ENCODE assay signal across 9 cellular contexts in genomic region chrX:74537011-74537390, GRCh38.
DNase-seq lines count a peak whose midpoint lies in the region; ATAC-seq and TF ChIP-seq lines count a peak whose summit lies in the region.
"Had no signal": no experiment of that assay in that cellular context is flagged by ENCODE, and none has a peak within 500 bp of the region (broad histone marks: within the 10 kb centered on the region; RNA-seq: fewer than 3 reads in every experiment).

No MANE protein-coding gene starts in this region.

- H3K79me2 ChIP-seq in fibroblast of lung (ENCODE audit: control insufficient read depth, insufficient read depth, low read length), result no peaks in the 10 kb centered on the region
- no peaks in the 10 kb centered on the region for H3K79me2 ChIP-seq in parathyroid adenoma

- H3K27me3 ChIP-seq in SJCRH30 (no peaks in the 10 kb centered on the region), fibroblast of lung (ENCODE audit: control insufficient read depth, insufficient read depth, low read length) (no peaks in the 10 kb centered on the region), parathyroid adenoma (ENCODE audit: control insufficient read depth, insufficient read depth, low read length) (no peaks in the 10 kb centered on the region)

- TF ChIP-seq CTCF in fibroblast of lung (conservative IDR thresholded peaks at IDR 0.05 in 1 of 2, IDR thresholded peaks at IDR 0.05 in 1 of 2; ENCODE audit: low read depth in 1 of 2, low read length in 2 of 2), result no peak
- TF ChIP-seq CTCF in parathyroid adenoma (IDR thresholded peaks at IDR 0.05), result no peak

- H3K27ac ChIP-seq in SJCRH30, result peak overlapping the region; percentile 99
- H3K27ac ChIP-seq in fibroblast of lung (ENCODE audit: insufficient read depth, low read length), result peak overlapping the region; percentile 59
- H3K27ac ChIP-seq in parathyroid adenoma, result peak overlapping the region; percentile 92
- H3K27ac ChIP-seq: HL-60 had no signal

- H3K4me3 ChIP-seq in SJCRH30 (peak overlapping the region; percentile 63), fibroblast of lung (replicated peaks in 1 of 4; ENCODE audit: control extremely low read depth in 1 of 4, insufficient read depth in 1 of 4, low read depth in 3 of 4, low read length in 4 of 4) (peak overlapping the region in 3 of 4 experiments; percentile 23 to 56 (median 40)), parathyroid adenoma (ENCODE audit: low read depth, low read length) (peak overlapping the region; percentile 60)

- H3K4me1 ChIP-seq in SJCRH30, result peaks cover 17% of the 10 kb centered on the region
- H3K4me1 ChIP-seq in fibroblast of lung (ENCODE audit: control insufficient read depth, extremely low read depth, insufficient read depth, low read length), result peaks cover 3% of the 10 kb centered on the region
- peaks cover 3% of the 10 kb centered on the region for H3K4me1 ChIP-seq in parathyroid adenoma

- peak overlapping the region; percentile 37 for H2AFZ ChIP-seq in fibroblast of lung (ENCODE audit: low read length)
- H2AFZ ChIP-seq in parathyroid adenoma, result peak overlapping the region; percentile 93

- H3K4me2 ChIP-seq in fibroblast of lung (ENCODE audit: extremely low read depth, insufficient read depth, low read length), result peak overlapping the region; percentile 32
- peak overlapping the region; percentile 75 for H3K4me2 ChIP-seq in parathyroid adenoma (ENCODE audit: low read length)

- ATAC-seq in GM19324 (IDR thresholded peaks at IDR 0.05; ENCODE audit: low FRiP score, unreplicated experiment), result no peak
- no peak for ATAC-seq in HG03354 (IDR thresholded peaks at IDR 0.05; ENCODE audit: poor library complexity, severe bottlenecking, unreplicated experiment)
- ATAC-seq in HG03469 (IDR thresholded peaks at IDR 0.05; ENCODE audit: unreplicated experiment), result no peak

- no peaks in the 10 kb centered on the region for H3K9me3 ChIP-seq in SJCRH30 (replicated peaks)
- no peaks in the 10 kb centered on the region for H3K9me3 ChIP-seq in fibroblast of lung (ENCODE audit: control insufficient read depth, insufficient read depth, low read depth, low read length)
- no peaks in the 10 kb centered on the region for H3K9me3 ChIP-seq in parathyroid adenoma (ENCODE audit: control insufficient read depth, low read length)

- peak; percentile 54 for DNase-seq in EL
- DNase-seq in SJCRH30, result peak; percentile 74 to 83
- peak; percentile 38 to 47 for DNase-seq in fibroblast of lung (ENCODE audit: low read depth in 2 of 2)
- DNase-seq in DMS153 treated with DMSO at 0.1 percent for 48 hours (lab: John Stamatoyannopoulos, UW; ENCODE audit: unreplicated experiment), result no peak

- H3K36me3 ChIP-seq in SJCRH30, result no peaks in the 10 kb centered on the region
- H3K36me3 ChIP-seq in fibroblast of lung (ENCODE audit: control insufficient read depth, insufficient read depth, low read length), result no peaks in the 10 kb centered on the region
- no peaks in the 10 kb centered on the region for H3K36me3 ChIP-seq in parathyroid adenoma (ENCODE audit: control insufficient read depth, insufficient read depth, low read length)

- H3K9ac ChIP-seq in fibroblast of lung (ENCODE audit: insufficient read depth, low read length) (peak overlapping the region; percentile 44), parathyroid adenoma (peak overlapping the region; percentile 72)

- H4K20me1 ChIP-seq in fibroblast of lung (ENCODE audit: control insufficient read depth, extremely low read depth, insufficient read depth, low read length), result no peaks in the 10 kb centered on the region
